10 cellular contexts compared by ENCODE assay signal in the genomic region with DNA sequence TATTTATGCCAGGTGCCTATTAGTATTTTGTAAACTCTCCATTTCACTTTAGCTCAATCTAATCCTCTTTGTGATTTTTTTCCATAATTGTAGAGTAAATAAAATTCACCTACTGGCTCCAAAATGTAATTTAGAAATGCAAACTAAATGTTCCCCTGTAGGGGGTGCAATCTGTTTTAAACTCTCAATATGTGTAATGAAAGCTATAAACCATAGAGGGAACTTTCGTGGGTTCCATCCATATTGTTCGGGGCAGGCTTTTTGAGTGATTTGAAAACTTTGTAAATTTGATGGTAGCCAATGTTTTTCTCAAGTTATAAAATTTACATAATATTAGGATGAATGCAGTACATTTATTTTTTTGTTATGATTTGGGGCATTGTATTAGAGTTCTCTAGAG. TPM values are rescaled to one million over a fixed set of nuclear protein-coding genes. Genes with fewer than 3 reads are reported as not detected.
DNase-seq lines count a peak whose midpoint lies in the region; ATAC-seq, FAIRE-seq and TF ChIP-seq lines count a peak whose summit lies in the region.
"Had no signal": no experiment of that assay in that cellular context is flagged by ENCODE, and none has a peak within 500 bp of the region (broad histone marks: within the 10 kb centered on the region; RNA-seq: fewer than 3 reads in every experiment).

No MANE protein-coding gene starts in this region.

- no peaks in the 10 kb centered on the region for H3K36me3 Mint-ChIP-seq in HFFc6 (ENCODE audit: low read depth)

- TF ChIP-seq CTCF in D721Med (IDR thresholded peaks at IDR 0.05; ENCODE audit: insufficient read depth, missing control alignments): peak; percentile 62
- peak; percentile 81 for TF ChIP-seq CTCF in HFFc6 (IDR thresholded peaks at IDR 0.05)
- peak; percentile 45 for TF ChIP-seq CTCF in psoas muscle (IDR thresholded peaks at IDR 0.05)

- peaks cover 44% of the 10 kb centered on the region for H3K4me1 Mint-ChIP-seq in HFFc6 (ENCODE audit: low read depth)

- 24 to 53% (median 43%) methylated on average over 2 of the region's 2 CpGs for WGBS in psoas muscle, 3 donors

- H3K4me3 ChIP-seq in psoas muscle: no peak overlapping the region
- H3K4me3 ChIP-seq: SK-N-MC had no signal

- H3K27ac Mint-ChIP-seq in HFFc6: no peak overlapping the region
- H3K27ac Mint-ChIP-seq: naive thymus-derived CD4-positive, alpha-beta T cell had no signal

- TF ChIP-seq POLR2A in erythroblast (IDR thresholded peaks at IDR 0.05; ENCODE audit: low read length): no peak

- H3K27ac ChIP-seq in psoas muscle: no peak overlapping the region

- no peaks in the 10 kb centered on the region for H3K9me3 ChIP-seq in psoas muscle

- H3K36me3 ChIP-seq in psoas muscle (ENCODE audit: insufficient read depth in 1 of 2, low read depth in 1 of 2): no peaks in the 10 kb centered on the region

- ATAC-seq in psoas muscle (peak in 2 of 4 donors; percentile 51 to 64), GM19328 (IDR thresholded peaks at IDR 0.05; ENCODE audit: unreplicated experiment) (no peak), HG02884 (IDR thresholded peaks at IDR 0.05; ENCODE audit: unreplicated experiment) (no peak), GM21737 (IDR thresholded peaks at IDR 0.05; ENCODE audit: unreplicated experiment) (no peak)
- ATAC-seq: naive thymus-derived CD4-positive, alpha-beta T cell had no signal

- H3K27me3 Mint-ChIP-seq in HFFc6 (ENCODE audit: insufficient read depth): no peaks in the 10 kb centered on the region
- H3K27me3 Mint-ChIP-seq: naive thymus-derived CD4-positive, alpha-beta T cell had no signal

- DNase-seq in D721Med (ENCODE audit: insufficient read length, low spot score) (no peak), HFFc6 (peak; percentile 32), OCI-M1 (lab: John Stamatoyannopoulos, UW) (peak; percentile 81), erythroblast (lab: John Stamatoyannopoulos, UW) (peak; percentile 31 to 41), psoas muscle (no peak)

- intact Hi-C loops in psoas muscle (cut with DNase I): no loop called here

- no peak for FAIRE-seq in D721Med (lab: Jason Lieb, UNC)

- no peaks in the 10 kb centered on the region for H3K27me3 ChIP-seq in psoas muscle (ENCODE audit: insufficient read depth in 3 of 3, low read length in 2 of 3)

- peaks cover 20% of the 10 kb centered on the region for H3K4me1 ChIP-seq in psoas muscle

- H3K4me3 Mint-ChIP-seq in HFFc6: no peak overlapping the region
- H3K4me3 Mint-ChIP-seq: naive thymus-derived CD4-positive, alpha-beta T cell had no signal

- no peaks in the 10 kb centered on the region for H3K9me3 Mint-ChIP-seq in HFFc6

RNA-seq across cellular contexts. Expression of gene TSPYL6, which starts 49.4 kb away (rescaled TPM):
- total RNA-seq in HFFc6 (2021; fragmentation: NEBNext Ultra II Directional; extraction: Animal tissue kit (Norgen Biotek cat#: 25700)): not detected
- not detected for total RNA-seq in psoas muscle
- polyA plus RNA-seq in psoas muscle: under 1 TPM in 1 of 3 donors, not detected in 2; 0.05 TPM
- total RNA-seq: naive thymus-derived CD4-positive, alpha-beta T cell had no signal
- polyA plus RNA-seq: naive thymus-derived CD4-positive, alpha-beta T cell had no signal

Comparison
In these comparisons a context has a peak if more than half of its experiments do, and no peak if none do; other contexts are left out.
1. DNase-seq: peak in HFFc6 (single experiment), OCI-M1 (single experiment) and erythroblast (2 of 2); none in D721Med (single experiment) and psoas muscle (0 of 2).
2. Peak in every context shown above with its lines, with median percentiles within 50 percentile points of each other: CTCF ChIP-seq.